Comparison of ENCODE assay signal across 16 cellular contexts in the genomic region with DNA sequence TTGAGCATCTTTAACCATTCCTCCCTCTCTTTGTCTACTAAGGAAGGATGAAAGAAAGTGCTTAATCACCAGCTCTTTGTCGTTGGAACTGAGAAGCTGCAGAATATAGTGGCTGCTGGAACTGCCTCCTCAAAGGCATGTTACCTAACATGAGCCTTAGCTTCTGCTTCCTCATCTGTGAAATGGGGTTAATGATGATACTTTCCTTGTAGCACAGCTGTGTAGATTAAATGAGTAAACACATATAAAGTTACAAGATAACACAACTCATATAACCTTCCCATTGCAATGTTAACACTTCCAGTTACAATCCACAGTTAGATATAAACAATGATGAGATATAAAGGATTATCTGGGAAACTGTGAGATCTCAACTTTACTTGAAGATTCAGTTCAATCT.
"Had no signal": no experiment of that assay in that cellular context is flagged by ENCODE, and none has a peak within 500 bp of the region (broad histone marks: within the 10 kb centered on the region; RNA-seq: fewer than 3 reads in every experiment).

No MANE protein-coding gene starts in this region.

- ATAC-seq: left cardiac atrium; naive thymus-derived CD4-positive, alpha-beta T cell; upper lobe of right lung had no signal

- H3K9ac ChIP-seq: parathyroid adenoma had no signal

- H3K27me3 ChIP-seq: stomach, testis, upper lobe of right lung had no signal

- H3K27ac ChIP-seq: parathyroid adenoma, stomach, testis, upper lobe of right lung had no signal

- H3K9me3 ChIP-seq: stomach, testis, upper lobe of right lung had no signal

- H2AFZ ChIP-seq: parathyroid adenoma had no signal

- DNase-seq: activated CD4-positive, alpha-beta T cell treated with anti-CD3 and anti-CD28 coated beads, Interleukin-2, amount 50 U/mL, for 1 hour; activated CD8-positive, alpha-beta memory T cell treated with anti-CD3 and anti-CD28 coated beads for 24 hours; activated naive CD8-positive, alpha-beta T cell treated with anti-CD3 and anti-CD28 coated beads, Interleukin-2, amount 10 ng/mL, durations not matched to agents 7 days and 5 days; anterior cingulate cortex; cortex of kidney; effector CD8-positive, alpha-beta T cell; foreskin melanocyte; head of caudate nucleus; left cardiac atrium; naive thymus-derived CD4-positive, alpha-beta T cell; stimulated activated CD4-positive, alpha-beta T cell treated with anti-CD3 and anti-CD28 coated beads, Interleukin-12 subunit alpha, Interleukin-12 subunit beta, amount 100 ng/mL, for 4 hours; stimulated activated CD4-positive, alpha-beta T cell treated with anti-CD3 and anti-CD28 coated beads, Interleukin-2, amount 100 ng/mL, for 24 hours; stomach; testis; upper lobe of right lung had no signal

- H3K4me3 ChIP-seq: stomach, testis, upper lobe of right lung had no signal

- H3K79me2 ChIP-seq: parathyroid adenoma had no signal

- H3K4me1 ChIP-seq: parathyroid adenoma, upper lobe of right lung had no signal

- H3K36me3 ChIP-seq: stomach, upper lobe of right lung had no signal
